ENCODE assay signal across 9 cellular contexts in genomic region chr11:128814856-128815705, GRCh38. TPM values are rescaled to one million over a fixed set of nuclear protein-coding genes. Genes with fewer than 3 reads are reported as not detected.
DNase-seq lines count a peak whose midpoint lies in the region; ATAC-seq and TF ChIP-seq lines count a peak whose summit lies in the region.
"Had no signal": no experiment of that assay in that cellular context is flagged by ENCODE, and none has a peak within 500 bp of the region (broad histone marks: within the 10 kb centered on the region; RNA-seq: fewer than 3 reads in every experiment).

No MANE protein-coding gene starts in this region.

- in situ Hi-C loops in brain microvascular endothelial cell (cut with HindIII; ENCODE audit: low pct_ligation_motif_present, low sequenced_read_pairs): no loop called here

- no peak overlapping the region for H3K27ac ChIP-seq in AG04450 (ENCODE audit: low read depth, low read length)
- no peak overlapping the region for H3K27ac ChIP-seq in brain microvascular endothelial cell
- H3K27ac ChIP-seq in effector memory CD4-positive, alpha-beta T cell (ENCODE audit: insufficient read depth, low read length, poor library complexity, severe bottlenecking): no peak overlapping the region

- TF ChIP-seq CTCF in AG04450 (IDR thresholded peaks at IDR 0.05; ENCODE audit: low read depth, low read length): no peak
- TF ChIP-seq CTCF in brain microvascular endothelial cell (IDR thresholded peaks at IDR 0.05; ENCODE audit: low read depth, low read length, missing control alignments): no peak

- no peak for ATAC-seq in HG02763 (IDR thresholded peaks at IDR 0.05; ENCODE audit: unreplicated experiment)
- ATAC-seq: naive thymus-derived CD4-positive, alpha-beta T cell had no signal

- H3K4me3 ChIP-seq in AG04450 (ENCODE audit: low read depth, low read length) (no peak overlapping the region), brain microvascular endothelial cell (ENCODE audit: low read depth, low read length) (peak overlapping the region; percentile 6)
- no peak overlapping the region for H3K4me3 ChIP-seq in effector memory CD4-positive, alpha-beta T cell (ENCODE audit: insufficient read depth, low read depth, low read length, poor library complexity, severe bottlenecking)

- CTCF ChIA-PET in AG04450 (lab: Charles Lee): interaction anchor here (0.7 to 1.6 kb wide), 2 partner anchors 16 to 38 kb away, joined by 3 to 6 read pairs; no protein-coding TSS in a partner anchor

- POLR2A ChIA-PET in AG04450 (lab: Yijun Ruan, JAX): interaction anchor here (0.5 kb wide), 1 partner anchor 25 kb away, joined by 3 read pairs; no protein-coding TSS in a partner anchor

- H3K36me3 ChIP-seq in brain microvascular endothelial cell (replicated peaks): peaks cover 14% of the 10 kb centered on the region
- peaks cover 53% of the 10 kb centered on the region for H3K36me3 ChIP-seq in effector memory CD4-positive, alpha-beta T cell (ENCODE audit: control insufficient read depth, insufficient read depth, low read length)

- peak; percentile 42 for DNase-seq in AG04450 (ENCODE audit: low read depth, low spot score)
- DNase-seq in HT-29 (ENCODE audit: low spot score): peak; percentile 44
- DNase-seq in brain microvascular endothelial cell: peak; percentile 76
- peak; percentile 95 for DNase-seq in left kidney (ENCODE audit: low read depth, low spot score)
- no peak for DNase-seq in GDM1 (lab: John Stamatoyannopoulos, UW)
- no peak for DNase-seq in effector memory CD4-positive, alpha-beta T cell
- no peak for DNase-seq in NK-92 treated with Interleukin-12 subunit alpha and Interleukin-12 subunit beta, amount 100 ng/mL, for 24 hours (lab: John Stamatoyannopoulos, UW)
- DNase-seq: naive thymus-derived CD4-positive, alpha-beta T cell had no signal

- H3K27me3 ChIP-seq in AG04450 (ENCODE audit: control insufficient read depth, insufficient read depth, low read length) (no peaks in the 10 kb centered on the region), brain microvascular endothelial cell (replicated peaks) (no peaks in the 10 kb centered on the region)
- no peaks in the 10 kb centered on the region for H3K27me3 ChIP-seq in effector memory CD4-positive, alpha-beta T cell (replicated peaks; ENCODE audit: control insufficient read depth, insufficient read depth, low read length, poor library complexity, severe bottlenecking)

- H3K4me1 ChIP-seq in effector memory CD4-positive, alpha-beta T cell (ENCODE audit: control insufficient read depth, insufficient read depth, low read length, poor library complexity, severe bottlenecking): no peaks in the 10 kb centered on the region

- peaks cover 3% of the 10 kb centered on the region; the same call in 1 of the 2 replicates for H3K9me3 ChIP-seq in AG04450 (ENCODE audit: control insufficient read depth, insufficient read depth, low read length)
- no peaks in the 10 kb centered on the region for H3K9me3 ChIP-seq in effector memory CD4-positive, alpha-beta T cell (ENCODE audit: control insufficient read depth, low read length)

RNA-seq across cellular contexts. Expression of gene KCNJ1, which starts 52.0 kb away (rescaled TPM):
- not detected in 2 replicates for polyA plus RNA-seq in AG04450 (2011; rRNA removed)
- polyA minus RNA-seq in AG04450 (2011; rRNA and poly(A)+ RNA removed): not detected in 2 replicates
- not detected in 2 replicates for total RNA-seq in HT-29 (2014; rRNA removed; shearing (Covaris generic))
- total RNA-seq: naive thymus-derived CD4-positive, alpha-beta T cell had no signal

Comparison
In these comparisons a context has a peak if more than half of its experiments do, and no peak if none do; other contexts are left out.
1. DNase-seq: peak in AG04450 (single experiment), HT-29 (single experiment), brain microvascular endothelial cell (single experiment) and left kidney (single experiment); none in GDM1 (single experiment), effector memory CD4-positive, alpha-beta T cell (0 of 3) and NK-92 treated with Interleukin-12 subunit alpha and Interleukin-12 subunit beta, amount 100 ng/mL, for 24 hours (single experiment).